Comparison of ENCODE assay signal across 23 cellular contexts in the genomic region with DNA sequence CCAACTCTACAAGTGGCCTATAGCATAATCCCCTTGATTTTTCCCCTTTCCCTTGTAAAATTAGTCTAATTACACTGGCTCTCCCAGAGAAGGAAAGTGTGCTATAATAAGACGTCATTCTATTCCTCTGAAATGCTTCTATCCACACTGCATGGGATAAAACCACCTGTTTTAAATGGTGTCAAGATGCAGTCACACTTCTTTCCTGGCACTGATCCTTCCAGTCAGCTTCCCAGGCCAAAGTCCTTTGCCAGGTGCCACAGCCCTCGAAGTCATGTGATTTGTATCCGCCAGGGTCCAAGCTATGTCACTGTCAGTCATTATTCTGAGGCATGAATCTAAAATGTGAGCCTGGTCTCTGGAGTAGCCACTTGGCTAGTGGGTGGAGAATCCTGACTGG.
DNase-seq lines count a peak whose midpoint lies in the region; ATAC-seq, FAIRE-seq and TF ChIP-seq lines count a peak whose summit lies in the region.
"Had no signal": no experiment of that assay in that cellular context is flagged by ENCODE, and none has a peak within 500 bp of the region (broad histone marks: within the 10 kb centered on the region; RNA-seq: fewer than 3 reads in every experiment).

No MANE protein-coding gene starts in this region.

- no peaks in the 10 kb centered on the region for H3K27me3 Mint-ChIP-seq in mesothelial cell of epicardium (ENCODE audit: low read depth)
- no peaks in the 10 kb centered on the region for H3K27me3 Mint-ChIP-seq in activated CD4-positive, alpha-beta T cell treated with anti-CD3 and anti-CD28 coated beads, Interleukin-2, amount 10 ng/mL, durations not matched to agents 24 days and 14 days

- H3K9ac ChIP-seq in HepG2 (ENCODE audit: insufficient read depth, low read depth, low read length): no peak overlapping the region

- ATAC-seq in body of pancreas (peak; percentile 97), psoas muscle (peak; percentile 88 to 96 (median 93)), HG03108 (IDR thresholded peaks at IDR 0.05; ENCODE audit: unreplicated experiment) (no peak), HepG2 (no peak)
- ATAC-seq: GM12878, GM23338 had no signal

- no peaks in the 10 kb centered on the region for H4K20me1 ChIP-seq in HepG2 (ENCODE audit: insufficient read depth, low read length)

- no peaks in the 10 kb centered on the region for H3K27me3 ChIP-seq in body of pancreas
- H3K27me3 ChIP-seq in psoas muscle (ENCODE audit: insufficient read depth in 3 of 3, low read length in 2 of 3): no peaks in the 10 kb centered on the region
- peaks cover 0 to 7% of the 10 kb centered on the region in 2 experiments; a peak in 1 of 5 replicates for H3K27me3 ChIP-seq in HepG2 (ENCODE audit: control insufficient read depth in 1 of 2, insufficient read depth in 2 of 2, low read length in 2 of 2)

- peak overlapping the region; percentile 69 for H3K27ac Mint-ChIP-seq in mesothelial cell of epicardium
- no peak overlapping the region for H3K27ac Mint-ChIP-seq in activated CD4-positive, alpha-beta T cell treated with anti-CD3 and anti-CD28 coated beads, Interleukin-2, amount 10 ng/mL, durations not matched to agents 24 days and 14 days
- H3K27ac Mint-ChIP-seq: CD4-positive, alpha-beta memory T cell; GM23338 had no signal

- H3K27ac ChIP-seq in body of pancreas: peak overlapping the region in 3 of 4 donors; percentile 69 to 85 (median 71)
- peak overlapping the region; percentile 84 for H3K27ac ChIP-seq in psoas muscle
- no peak overlapping the region for H3K27ac ChIP-seq in HepG2 (ENCODE audit: extremely low read length, insufficient read depth, low read length)

- no peak for TF ChIP-seq RAD21 in HepG2 (CRISPR knock-in tag; IDR thresholded peaks at IDR 0.05)

- TF ChIP-seq EP300 in HepG2 (IDR thresholded peaks at IDR 0.05; ENCODE audit: low read depth in 2 of 2, low read length in 2 of 2) (no peak), HepG2 (CRISPR knock-in tag; IDR thresholded peaks at IDR 0.05; ENCODE audit: borderline replicate concordance) (no peak)

- H3K36me3 ChIP-seq in body of pancreas (replicated peaks in 1 of 2; ENCODE audit: insufficient read depth in 1 of 2, low read depth in 2 of 2) (no peaks in the 10 kb centered on the region), psoas muscle (ENCODE audit: insufficient read depth in 1 of 2, low read depth in 1 of 2) (no peaks in the 10 kb centered on the region), HepG2 (replicated peaks in 1 of 2; ENCODE audit: control insufficient read depth in 1 of 2, insufficient read depth in 2 of 2, low read length in 2 of 2) (no peaks in the 10 kb centered on the region)
- H3K36me3 ChIP-seq: HAP-1 had no signal

- TF ChIP-seq POLR2A in body of pancreas (IDR thresholded peaks at IDR 0.05) (no peak), HepG2 (IDR thresholded peaks at IDR 0.05; ENCODE audit: insufficient read depth in 1 of 2, low read depth in 2 of 2, low read length in 2 of 2) (no peak)

- H3K36me3 Mint-ChIP-seq in mesothelial cell of epicardium: peaks cover 7% of the 10 kb centered on the region
- H3K36me3 Mint-ChIP-seq in activated CD4-positive, alpha-beta T cell treated with anti-CD3 and anti-CD28 coated beads, Interleukin-2, amount 10 ng/mL, durations not matched to agents 24 days and 14 days (ENCODE audit: low read depth): no peaks in the 10 kb centered on the region
- H3K36me3 Mint-ChIP-seq: CD4-positive, alpha-beta memory T cell had no signal

- POLR2A ChIA-PET in HepG2 (lab: Yijun Ruan, JAX): no interaction called here

- intact Hi-C loops in body of pancreas (cut with DNase I): no loop called here
- intact Hi-C loops in psoas muscle (cut with DNase I): loop anchor here in 1 of 2 donors (5.0 kb wide), 1 partner anchor 77 kb away; no protein-coding TSS in a partner anchor
- intact Hi-C loops in activated CD4-positive, alpha-beta T cell treated with anti-CD3 and anti-CD28 coated beads, Interleukin-2, amount 10 ng/mL, durations not matched to agents 24 days and 14 days (cut with micrococcal nuclease): no loop called here
- intact Hi-C loops in HepG2 (cut with micrococcal nuclease; ENCODE audit: unreplicated experiment): no loop called here

- H3K4me3 ChIP-seq in body of pancreas: no peak overlapping the region
- no peak overlapping the region for H3K4me3 ChIP-seq in psoas muscle
- no peak overlapping the region for H3K4me3 ChIP-seq in HepG2 (replicated peaks in 1 of 3; ENCODE audit: insufficient read depth in 1 of 3, low read depth in 2 of 3, low read length in 3 of 3)
- H3K4me3 ChIP-seq: GM12878, GM23338, HAP-1 had no signal

- peaks cover 7% of the 10 kb centered on the region for H3K9me3 Mint-ChIP-seq in mesothelial cell of epicardium
- H3K9me3 Mint-ChIP-seq in activated CD4-positive, alpha-beta T cell treated with anti-CD3 and anti-CD28 coated beads, Interleukin-2, amount 10 ng/mL, durations not matched to agents 24 days and 14 days: no peaks in the 10 kb centered on the region
- H3K9me3 Mint-ChIP-seq: GM23338 had no signal

- H2AFZ ChIP-seq in HepG2 (ENCODE audit: low read length): no peak overlapping the region
- H2AFZ ChIP-seq: GM23338 had no signal

- no peak overlapping the region for H3K4me2 ChIP-seq in HepG2 (ENCODE audit: low read depth, low read length)
- H3K4me2 ChIP-seq: GM23338 had no signal

- TF ChIP-seq CTCF in body of pancreas (IDR thresholded peaks at IDR 0.05) (no peak), mesothelial cell of epicardium (IDR thresholded peaks at IDR 0.05; ENCODE audit: unreplicated experiment) (no peak), psoas muscle (IDR thresholded peaks at IDR 0.05) (no peak), HepG2 (CRISPR knock-in tag; IDR thresholded peaks at IDR 0.05) (no peak)

- in situ Hi-C loops in HepG2 (cut with HindIII; ENCODE audit: extremely low pct_ligation_motif_present, low pct_unique_long_range_greater_than_20kb): no loop called here

- no peaks in the 10 kb centered on the region for H3K79me2 ChIP-seq in HepG2 (ENCODE audit: insufficient read depth, low read length)

- H3K4me1 ChIP-seq in body of pancreas: peaks cover 28% of the 10 kb centered on the region
- peaks cover 38% of the 10 kb centered on the region for H3K4me1 ChIP-seq in psoas muscle
- no peaks in the 10 kb centered on the region for H3K4me1 ChIP-seq in HepG2 (ENCODE audit: insufficient read depth, low read length)
- H3K4me1 ChIP-seq: HAP-1 had no signal

- BruUV-seq in HepG2 (replicated peaks; lab: Mats Ljungman, UMichigan): no TSS peak

- no peak overlapping the region for H3K4me3 Mint-ChIP-seq in mesothelial cell of epicardium
- no peak overlapping the region for H3K4me3 Mint-ChIP-seq in activated CD4-positive, alpha-beta T cell treated with anti-CD3 and anti-CD28 coated beads, Interleukin-2, amount 10 ng/mL, durations not matched to agents 24 days and 14 days
- H3K4me3 Mint-ChIP-seq: CD4-positive, alpha-beta memory T cell; GM23338 had no signal

- FAIRE-seq in HepG2 (lab: Jason Lieb, UNC): no peak
- FAIRE-seq: GM12878 had no signal

- WGBS in body of pancreas, 2 donors: 34 to 39% methylated on average over 3 of the region's 3 CpGs
- WGBS in psoas muscle, 3 donors: 31 to 38% (median 36%) methylated on average over 3 of the region's 3 CpGs
- WGBS in HepG2 (ENCODE audit: low lambda C conversion rate): 9% methylated on average over 3 of the region's 3 CpGs

- no peaks in the 10 kb centered on the region for H3K9me3 ChIP-seq in body of pancreas
- H3K9me3 ChIP-seq in psoas muscle: no peaks in the 10 kb centered on the region
- H3K9me3 ChIP-seq in HepG2 (ENCODE audit: low read length): no peaks in the 10 kb centered on the region
- H3K9me3 ChIP-seq: HAP-1 had no signal

- CTCF ChIA-PET in HepG2 (lab: Yijun Ruan, JAX; ENCODE audit: low intra/inter-chr PET ratio, low total read pairs): no interaction called here

- peaks cover 48% of the 10 kb centered on the region for H3K4me1 Mint-ChIP-seq in mesothelial cell of epicardium
- H3K4me1 Mint-ChIP-seq in activated CD4-positive, alpha-beta T cell treated with anti-CD3 and anti-CD28 coated beads, Interleukin-2, amount 10 ng/mL, durations not matched to agents 24 days and 14 days: no peaks in the 10 kb centered on the region
- H3K4me1 Mint-ChIP-seq: CD4-positive, alpha-beta memory T cell had no signal

- DNase-seq in body of pancreas (peak; percentile 80 to 91 (median 88)), mesothelial cell of epicardium (ENCODE audit: low spot score in 2 of 2, unreplicated experiment in 2 of 2) (no peak), psoas muscle (peak in 1 of 2 donors; percentile 75), NCI-H69 (lab: John Stamatoyannopoulos, UW) (no peak), HepG2 (ENCODE audit: low spot score) (no peak)
- DNase-seq in activated CD4-positive, alpha-beta T cell treated with anti-CD3 and anti-CD28 coated beads, Interleukin-2, amount 10 ng/mL, durations not matched to agents 24 days and 14 days: no peak
- DNase-seq: C1 segment of cervical spinal cord; CD4-positive, alpha-beta memory T cell; COR-L47; DMS79; EL; GDM1; Karpas-422; NCI-H1092; NCI-H1417 treated with DMSO at 0.1 percent for 48 hours; NCI-H187; NCI-H524; Right ventricle myocardium superior; RPMI8226 had no signal

TF ChIP-seq in HepG2, 621 proteins besides CTCF, POLR2A, EP300 and RAD21 (continues in another document):
- TF ChIP-seq, protein P1, sequence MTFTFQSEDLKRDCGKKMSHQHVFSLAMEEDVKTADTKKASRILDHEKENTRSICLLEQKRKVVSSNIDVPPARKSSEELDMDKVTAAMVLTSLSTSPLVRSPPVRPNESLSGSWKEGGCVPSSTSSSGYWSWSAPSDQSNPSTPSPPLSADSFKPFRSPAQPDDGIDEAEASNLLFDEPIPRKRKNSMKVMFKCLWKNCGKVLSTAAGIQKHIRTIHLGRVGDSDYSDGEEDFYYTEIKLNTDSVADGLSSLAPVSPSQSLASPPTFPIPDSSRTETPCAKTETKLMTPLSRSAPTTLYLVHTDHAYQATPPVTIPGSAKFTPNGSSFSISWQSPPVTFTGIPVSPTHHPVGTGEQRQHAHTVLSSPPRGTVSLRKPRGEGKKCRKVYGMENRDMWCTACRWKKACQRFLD (CRISPR knock-in tag; IDR thresholded peaks at IDR 0.05; ENCODE audit: borderline replicate concordance): no peak
- no peak for TF ChIP-seq FOXA1 (IDR thresholded peaks at IDR 0.05)
- no peak for TF ChIP-seq FOXA1 (CRISPR knock-in tag; IDR thresholded peaks at IDR 0.05)

Comparison
In these comparisons a context has a peak if more than half of its experiments do, and no peak if none do; other contexts are left out.
1. ATAC-seq: peak in body of pancreas (single experiment) and psoas muscle (4 of 4); none in HG03108 (single experiment) and HepG2 (single experiment).
2. DNase-seq: peak in body of pancreas (4 of 4); none in mesothelial cell of epicardium (0 of 2), activated CD4-positive, alpha-beta T cell treated with anti-CD3 and anti-CD28 coated beads, Interleukin-2, amount 10 ng/mL, durations not matched to agents 24 days and 14 days (single experiment), NCI-H69 (single experiment) and HepG2 (single experiment).